ENCODE assay signal across 3 cellular contexts in the genomic region with DNA sequence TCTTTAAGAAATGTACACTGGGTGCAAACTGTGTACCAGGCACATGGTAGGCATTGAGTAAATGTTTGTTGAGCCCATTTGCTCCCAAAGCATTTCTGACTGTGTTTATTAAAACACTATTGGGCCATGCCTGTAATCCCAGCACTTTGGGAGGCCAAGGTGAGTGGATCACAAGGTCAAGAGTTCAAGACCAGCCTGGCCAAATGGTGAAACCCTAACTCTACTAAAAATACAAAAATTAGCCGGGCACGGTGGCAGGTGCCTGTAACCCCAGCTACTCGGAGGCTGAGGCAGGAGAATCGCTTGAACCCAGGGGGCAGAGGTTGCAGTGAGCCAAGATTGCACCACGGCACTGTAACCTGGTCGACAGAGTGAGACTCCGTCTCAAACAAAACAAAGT. TPM values are rescaled to one million over a fixed set of nuclear protein-coding genes. Genes with fewer than 3 reads are reported as not detected.
"Had no signal": no experiment of that assay in that cellular context is flagged by ENCODE, and none has a peak within 500 bp of the region (broad histone marks: within the 10 kb centered on the region; RNA-seq: fewer than 3 reads in every experiment).

No MANE protein-coding gene starts in this region.

RNA-seq across cellular contexts. Expression of a gene that starts 1.9 kb away (rescaled TPM):
- total RNA-seq: ascending aorta had no signal
- polyA plus RNA-seq: cardiac muscle cell had no signal

RNA-seq across cellular contexts. Expression of a gene that starts 32.7 kb away (rescaled TPM):
- total RNA-seq: ascending aorta, bronchial epithelial cell, cardiac muscle cell had no signal
- polyA plus RNA-seq: cardiac muscle cell had no signal
